In the genomic region with DNA sequence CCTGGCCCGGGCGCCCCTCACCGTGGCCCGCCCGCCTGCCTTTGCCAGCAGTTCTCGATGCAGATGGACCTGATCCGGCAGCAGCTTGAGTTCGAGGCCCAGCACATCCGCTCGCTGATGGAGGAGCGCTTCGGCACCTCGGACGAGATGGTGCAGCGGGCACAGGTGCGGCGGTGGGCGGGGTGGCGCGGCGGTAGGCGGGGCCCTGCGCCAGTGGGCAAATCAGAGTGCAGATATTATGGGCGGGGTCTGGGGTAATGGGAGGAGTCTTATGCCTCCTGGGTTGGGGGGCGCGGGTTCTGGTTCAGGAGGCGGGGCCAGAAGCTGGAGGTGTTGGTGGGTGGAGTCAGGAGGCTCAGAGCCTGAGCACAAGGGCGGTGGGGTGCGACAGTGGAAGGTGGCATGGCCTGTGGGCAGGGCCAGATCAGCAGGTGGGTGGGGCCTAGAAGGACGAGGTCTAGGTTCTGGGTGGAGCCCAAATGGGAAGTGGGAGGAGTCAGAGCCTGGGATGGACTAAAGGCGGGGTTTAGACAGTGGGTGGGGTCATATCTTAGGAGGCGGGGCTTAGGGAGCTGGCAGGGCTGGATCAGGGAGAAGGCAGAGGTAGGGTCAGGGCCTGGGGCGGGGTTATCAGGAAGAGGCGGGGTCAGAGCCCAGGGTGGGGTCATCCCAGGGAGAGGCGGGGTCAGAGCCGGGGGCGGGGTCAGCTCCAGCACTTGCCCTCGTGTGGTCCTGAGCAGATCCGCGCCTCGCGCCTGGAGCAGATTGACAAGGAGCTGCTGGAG, we compare ENCODE assay signal across 8 cellular contexts. TPM values are rescaled to one million over a fixed set of nuclear protein-coding genes. Genes with fewer than 3 reads are reported as not detected.
DNase-seq lines count a peak whose midpoint lies in the region; ATAC-seq and TF ChIP-seq lines count a peak whose summit lies in the region.

No MANE protein-coding gene starts in this region.

- H3K36me3 Mint-ChIP-seq in T-helper 1 cell treated with Interleukin-12 subunit alpha and Interleukin-12 subunit beta and Interleukin-4 antibody, amounts not matched to agents 30 μg/mL and 1 μg/mL, for 36 hours (ENCODE audit: low read depth): no peaks in the 10 kb centered on the region

- H3K4me1 ChIP-seq in mucosa of descending colon (ENCODE audit: low read depth): peaks cover 21% of the 10 kb centered on the region

- no peaks in the 10 kb centered on the region for H3K9me3 ChIP-seq in mucosa of descending colon

- TF ChIP-seq EP300 in Ishikawa (IDR thresholded peaks at IDR 0.05; ENCODE audit: borderline replicate concordance): no peak

- DNase-seq in ELR (ENCODE audit: low read depth) (peak; percentile 76), choroid plexus epithelial cell (ENCODE audit: low read depth) (peak; percentile 47), mucosa of descending colon (peak; percentile 85 to 89 (median 87)), foreskin melanocyte (no peak), NCI-H1694 (lab: John Stamatoyannopoulos, UW) (no peak)

- intact Hi-C loops in mucosa of descending colon (cut with DNase I, micrococcal nuclease): no loop called here

- no peak for TF ChIP-seq RAD21 in Ishikawa (IDR thresholded peaks at IDR 0.05; ENCODE audit: low read depth)

- H3K27ac Mint-ChIP-seq in T-helper 1 cell treated with Interleukin-12 subunit alpha and Interleukin-12 subunit beta and Interleukin-4 antibody, amounts not matched to agents 30 μg/mL and 1 μg/mL, for 36 hours: no peak overlapping the region

- H3K36me3 ChIP-seq in mucosa of descending colon (ENCODE audit: low read depth): no peaks in the 10 kb centered on the region

- H3K9me3 Mint-ChIP-seq in T-helper 1 cell treated with Interleukin-12 subunit alpha and Interleukin-12 subunit beta and Interleukin-4 antibody, amounts not matched to agents 30 μg/mL and 1 μg/mL, for 36 hours: no peaks in the 10 kb centered on the region

- H3K4me3 Mint-ChIP-seq in T-helper 1 cell treated with Interleukin-12 subunit alpha and Interleukin-12 subunit beta and Interleukin-4 antibody, amounts not matched to agents 30 μg/mL and 1 μg/mL, for 36 hours: peak overlapping the region; percentile 25

- peaks cover 7% of the 10 kb centered on the region for H3K4me1 Mint-ChIP-seq in T-helper 1 cell treated with Interleukin-12 subunit alpha and Interleukin-12 subunit beta and Interleukin-4 antibody, amounts not matched to agents 30 μg/mL and 1 μg/mL, for 36 hours (ENCODE audit: low read depth)

- H3K4me3 ChIP-seq in choroid plexus epithelial cell (ENCODE audit: low read depth, low read length) (no peak overlapping the region), mucosa of descending colon (no peak overlapping the region)

- H3K27me3 Mint-ChIP-seq in T-helper 1 cell treated with Interleukin-12 subunit alpha and Interleukin-12 subunit beta and Interleukin-4 antibody, amounts not matched to agents 30 μg/mL and 1 μg/mL, for 36 hours (ENCODE audit: low read depth): peaks cover 54% of the 10 kb centered on the region

- ATAC-seq in mucosa of descending colon (peak; percentile 89), HG02571 (IDR thresholded peaks at IDR 0.05; ENCODE audit: unreplicated experiment) (no peak)

- no peak for TF ChIP-seq CTCF in choroid plexus epithelial cell (conservative IDR thresholded peaks at IDR 0.05; ENCODE audit: low read depth, low read length)
- no peak for TF ChIP-seq CTCF in mucosa of descending colon (IDR thresholded peaks at IDR 0.05)

TF ChIP-seq in Ishikawa, 13 proteins besides CTCF, POLR2A, EP300 and RAD21:
- no peak for TF ChIP-seq TCF12 (IDR thresholded peaks at IDR 0.05; ENCODE audit: low read depth)
- TF ChIP-seq, protein P1, sequence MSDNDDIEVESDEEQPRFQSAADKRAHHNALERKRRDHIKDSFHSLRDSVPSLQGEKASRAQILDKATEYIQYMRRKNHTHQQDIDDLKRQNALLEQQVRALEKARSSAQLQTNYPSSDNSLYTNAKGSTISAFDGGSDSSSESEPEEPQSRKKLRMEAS (IDR thresholded peaks at IDR 0.05): peak; percentile 97
TF ChIP-seq in Ishikawa: peak in this region for 1.

RNA-seq across cellular contexts. Expression of a gene that starts 5.6 kb away (rescaled TPM):
- 1 to 10 TPM in 1 of 3 donors, under 1 TPM in 2; 0.23 to 5.9 (median 0.24) TPM for total RNA-seq in mucosa of descending colon

RNA-seq across cellular contexts. Expression of a gene that starts 17.3 kb away (rescaled TPM):
- total RNA-seq in mucosa of descending colon: 100 to 1,000 TPM; 748 to 897 (median 892) TPM

RNA-seq across cellular contexts. Expression of a gene that starts 23.5 kb away (rescaled TPM):
- total RNA-seq in mucosa of descending colon: 10 to 100 TPM; 36.7 to 48.9 (median 38.1) TPM

RNA-seq across cellular contexts. Expression of a gene that starts 34.6 kb away (rescaled TPM):
- total RNA-seq in mucosa of descending colon: 1 to 10 TPM; 3.3 to 7.5 (median 4.9) TPM

RNA-seq across cellular contexts. Expression of a gene that starts 35.5 kb away (rescaled TPM):
- 1 to 10 TPM; 2.0 to 5.1 (median 4.5) TPM for total RNA-seq in mucosa of descending colon

Comparison
In these comparisons a context has a peak if more than half of its experiments do, and no peak if none do; other contexts are left out.
1. DNase-seq: peak in ELR (single experiment), choroid plexus epithelial cell (single experiment) and mucosa of descending colon (3 of 3); none in foreskin melanocyte (single experiment) and NCI-H1694 (single experiment).